ENCODE assay signal across 19 cellular contexts in the genomic region with DNA sequence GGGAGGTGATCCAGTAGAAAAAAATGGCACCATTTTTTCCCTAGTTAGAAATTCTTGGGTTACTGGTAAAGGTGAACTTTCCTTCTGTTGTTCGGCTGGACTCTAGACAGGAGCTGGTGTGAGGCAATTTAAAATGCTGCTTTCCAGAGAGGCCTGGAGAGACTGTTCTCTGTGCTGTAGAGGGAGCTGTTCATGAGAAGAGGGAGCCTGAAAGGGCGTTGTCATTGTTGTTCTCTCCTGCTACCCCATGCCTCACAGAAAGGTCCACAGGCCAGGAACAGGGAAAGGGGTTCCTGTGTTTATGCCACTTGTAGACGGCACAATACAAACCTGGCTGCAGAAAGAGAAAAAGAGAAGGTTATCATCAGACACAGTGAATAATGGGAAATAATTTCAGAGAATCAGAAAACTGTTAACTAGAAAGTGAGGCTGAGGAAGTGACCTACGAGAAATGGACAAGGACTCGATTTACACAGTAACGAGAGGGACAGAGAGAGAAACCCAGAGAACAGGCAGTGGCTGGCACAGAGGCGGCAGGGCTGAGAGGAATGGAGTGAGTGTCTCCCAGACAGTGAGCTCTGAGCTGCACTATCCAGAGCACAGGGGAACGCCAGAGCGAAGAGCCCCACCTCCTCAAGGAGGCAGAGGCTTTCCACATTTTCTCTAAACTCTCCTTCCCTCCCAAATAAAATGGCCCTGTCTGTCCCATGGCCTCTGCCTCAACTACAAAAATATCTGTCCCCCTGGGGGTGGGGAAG.
DNase-seq lines count a peak whose midpoint lies in the region; ATAC-seq, FAIRE-seq and TF ChIP-seq lines count a peak whose summit lies in the region.
"Had no signal": no experiment of that assay in that cellular context is flagged by ENCODE, and none has a peak within 500 bp of the region (broad histone marks: within the 10 kb centered on the region; RNA-seq: fewer than 3 reads in every experiment).

No MANE protein-coding gene starts in this region.

- H3K4me1 ChIP-seq in Caco-2 = no peaks in the 10 kb centered on the region
- H3K4me1 ChIP-seq in IMR-90 (ENCODE audit: control insufficient read depth, insufficient read depth, low read length) = no peaks in the 10 kb centered on the region
- no peaks in the 10 kb centered on the region for H3K4me1 ChIP-seq in keratinocyte (ENCODE audit: control insufficient read depth, extremely low read depth, insufficient read depth, low read length)
- H3K4me1 ChIP-seq: stomach had no signal

- no peak overlapping the region for H3K4me3 Mint-ChIP-seq in Caco-2 (ENCODE audit: unreplicated experiment)
- H3K4me3 Mint-ChIP-seq: activated CD4-positive, alpha-beta memory T cell treated with anti-CD3 and anti-CD28 coated beads, Interleukin-2, amount 10 ng/mL, durations not matched to agents 7 days and 5 days; activated naive CD4-positive, alpha-beta T cell treated with anti-CD3 and anti-CD28 coated beads, Interleukin-2, amount 50 U/mL, for 24 hours had no signal

- dilution Hi-C loops in IMR-90 (cut with HindIII; ENCODE audit: low sequenced_read_pairs, unreplicated experiment) (no loop called here), keratinocyte (cut with MboI; ENCODE audit: extremely low pct_ligation_motif_present, low sequenced_read_pairs) (no loop called here)

- H2AK5ac ChIP-seq in IMR-90 (ENCODE audit: low read depth, low read length) = no peak overlapping the region

- no peaks in the 10 kb centered on the region for H3K4me1 Mint-ChIP-seq in Caco-2 (ENCODE audit: low read depth, unreplicated experiment)
- H3K4me1 Mint-ChIP-seq: activated CD4-positive, alpha-beta memory T cell treated with anti-CD3 and anti-CD28 coated beads, Interleukin-2, amount 10 ng/mL, durations not matched to agents 7 days and 5 days; activated naive CD4-positive, alpha-beta T cell treated with anti-CD3 and anti-CD28 coated beads, Interleukin-2, amount 50 U/mL, for 24 hours had no signal

- H3K27me3 ChIP-seq in Caco-2 (replicated peaks; ENCODE audit: control insufficient read depth, insufficient read depth, low read length) (no peaks in the 10 kb centered on the region), IMR-90 (ENCODE audit: control insufficient read depth, insufficient read depth, low read length) (no peaks in the 10 kb centered on the region), keratinocyte (ENCODE audit: control insufficient read depth, extremely low read depth, insufficient read depth, low read length) (no peaks in the 10 kb centered on the region)

- no peak overlapping the region for H2BK5ac ChIP-seq in IMR-90 (ENCODE audit: low read depth, low read length, poor library complexity, severe bottlenecking)

- H3K4ac ChIP-seq in IMR-90 (ENCODE audit: low read depth, low read length) = no peak overlapping the region

- peaks cover under 1% of the 10 kb centered on the region for H3K36me3 Mint-ChIP-seq in Caco-2 (ENCODE audit: insufficient read depth, unreplicated experiment)
- H3K36me3 Mint-ChIP-seq: activated naive CD4-positive, alpha-beta T cell treated with anti-CD3 and anti-CD28 coated beads, Interleukin-2, amount 50 U/mL, for 24 hours had no signal

- FAIRE-seq in keratinocyte (lab: Jason Lieb, UNC) = no peak
- FAIRE-seq: endothelial cell of umbilical vein had no signal

- POLR2A ChIA-PET in Caco-2 (lab: Charles Lee) (no interaction called here), IMR-90 (lab: Charles Lee; ENCODE audit: unreplicated experiment) (no interaction called here)

- ATAC-seq in IMR-90 (ENCODE audit: low read depth) (0 out of 2 replicates have a peak, but pooled peaks have one; percentile 32), HG03432 (IDR thresholded peaks at IDR 0.05; ENCODE audit: unreplicated experiment) (no peak)
- ATAC-seq: sciatic nerve had no signal

- no peak overlapping the region for H2AK9ac ChIP-seq in IMR-90 (replicated peaks; ENCODE audit: low read depth, low read length, poor library complexity)

- H3K4me3 ChIP-seq in Caco-2 (ENCODE audit: low read depth, low read length) = no peak overlapping the region
- H3K4me3 ChIP-seq in IMR-90 (ENCODE audit: insufficient read depth, low read depth, low read length) = no peak overlapping the region
- H3K4me3 ChIP-seq in choroid plexus epithelial cell (ENCODE audit: low read depth, low read length) = no peak overlapping the region
- no peak overlapping the region for H3K4me3 ChIP-seq in keratinocyte (ENCODE audit: control insufficient read depth in 2 of 3, extremely low read depth in 1 of 3, insufficient read depth in 2 of 3, low read depth in 1 of 3, low read length in 3 of 3)
- H3K4me3 ChIP-seq: coronary artery, stomach had no signal

- H3K56ac ChIP-seq in IMR-90 (ENCODE audit: extremely low read depth, insufficient read depth, low read length) = no peak overlapping the region

- H3K9ac ChIP-seq in IMR-90 (ENCODE audit: low read depth, low read length) (no peak overlapping the region), keratinocyte (ENCODE audit: control insufficient read depth, extremely low read depth, insufficient read depth, low read length) (no peak overlapping the region)

- H2BK20ac ChIP-seq in IMR-90 (ENCODE audit: low read depth, low read length) = no peak overlapping the region

- no peaks in the 10 kb centered on the region for H3K9me3 Mint-ChIP-seq in Caco-2 (ENCODE audit: unreplicated experiment)
- H3K9me3 Mint-ChIP-seq: activated CD4-positive, alpha-beta memory T cell treated with anti-CD3 and anti-CD28 coated beads, Interleukin-2, amount 10 ng/mL, durations not matched to agents 7 days and 5 days; activated naive CD4-positive, alpha-beta T cell treated with anti-CD3 and anti-CD28 coated beads, Interleukin-2, amount 50 U/mL, for 24 hours had no signal

- 32% methylated on average over 3 of the region's 9 CpGs; no CpG with 5 or more reads in 1 of the 2 experiments for WGBS in IMR-90 (ENCODE audit: extremely low coverage in 2 of 2, insufficient read length in 1 of 2), 2 experiments

- no peak overlapping the region for H4K91ac ChIP-seq in IMR-90 (ENCODE audit: insufficient read depth, low read depth, low read length)

- intact Hi-C loops in Caco-2 (cut with micrococcal nuclease; ENCODE audit: unreplicated experiment) = no loop called here
- intact Hi-C loops in IMR-90 (cut with micrococcal nuclease) = no loop called here

- no peak overlapping the region for H2BK15ac ChIP-seq in IMR-90 (ENCODE audit: low read depth, low read length)

- H3K14ac ChIP-seq in IMR-90 (replicated peaks; ENCODE audit: low read depth, low read length) = no peak overlapping the region

- TF ChIP-seq CTCF in Caco-2 (IDR thresholded peaks at IDR 0.05; ENCODE audit: insufficient read depth in 1 of 2, low read depth in 1 of 2, low read length in 1 of 2, severe bottlenecking in 1 of 2, unreplicated experiment in 1 of 2) (peak; percentile 12 to 24), IMR-90 (conservative IDR thresholded peaks at IDR 0.05; ENCODE audit: low read depth, low read length) (no peak), choroid plexus epithelial cell (conservative IDR thresholded peaks at IDR 0.05; ENCODE audit: low read depth, low read length) (peak; percentile 11), keratinocyte (optimal IDR thresholded peaks at IDR 0.05 in 1 of 3, IDR thresholded peaks at IDR 0.05 in 1 of 3, conservative IDR thresholded peaks at IDR 0.05 in 1 of 3; ENCODE audit: extremely low read depth in 1 of 3, insufficient read depth in 2 of 3, low read length in 3 of 3) (peak in 2 of 3 experiments; percentile 8 to 14)

- no peak overlapping the region for H4K5ac ChIP-seq in IMR-90 (ENCODE audit: low read depth, low read length)

- H3K36me3 ChIP-seq in Caco-2 (ENCODE audit: control insufficient read depth, insufficient read depth, low read length) (no peaks in the 10 kb centered on the region), IMR-90 (ENCODE audit: control insufficient read depth, insufficient read depth, low read length) (no peaks in the 10 kb centered on the region), keratinocyte (ENCODE audit: control insufficient read depth in 2 of 2, extremely low read depth in 1 of 2, insufficient read depth in 2 of 2, low read length in 2 of 2) (no peaks in the 10 kb centered on the region)
- H3K36me3 ChIP-seq: stomach had no signal

- no peak overlapping the region for H4K8ac ChIP-seq in IMR-90 (ENCODE audit: low read depth in 2 of 2, low read length in 2 of 2)

- no peaks in the 10 kb centered on the region for H3K79me1 ChIP-seq in IMR-90 (ENCODE audit: low read depth in 1 of 2, low read length in 2 of 2)

- H3K27ac ChIP-seq in IMR-90 (ENCODE audit: insufficient read depth, low read length) (no peak overlapping the region), keratinocyte (ENCODE audit: control insufficient read depth, insufficient read depth, low read length) (no peak overlapping the region)
- H3K27ac ChIP-seq: coronary artery, RWPE1, stomach had no signal

- H3K79me2 ChIP-seq in keratinocyte (ENCODE audit: control insufficient read depth, insufficient read depth, low read length) = no peaks in the 10 kb centered on the region

- peaks cover 7% of the 10 kb centered on the region for H3K27me3 Mint-ChIP-seq in Caco-2 (ENCODE audit: insufficient read depth, unreplicated experiment)

- H4K20me1 ChIP-seq in IMR-90 (ENCODE audit: insufficient read depth, low read length) (no peaks in the 10 kb centered on the region), keratinocyte (ENCODE audit: control insufficient read depth, extremely low read depth, insufficient read depth, low read length) (no peaks in the 10 kb centered on the region)

- H3K4me2 ChIP-seq in IMR-90 (ENCODE audit: low read depth, low read length) = no peak overlapping the region
- no peak overlapping the region for H3K4me2 ChIP-seq in keratinocyte (ENCODE audit: control insufficient read depth, extremely low read depth, insufficient read depth, low read depth, low read length)

- no peaks in the 10 kb centered on the region for H3K9me1 ChIP-seq in IMR-90 (ENCODE audit: insufficient read depth, low read length)
- H3K9me1 ChIP-seq in keratinocyte (ENCODE audit: control insufficient read depth, extremely low read depth, insufficient read depth, low read length) = no peaks in the 10 kb centered on the region

- BruUV-seq in Caco-2 (replicated peaks; lab: Mats Ljungman, UMichigan) = no TSS peak
- no TSS peak for BruUV-seq in IMR-90 (replicated peaks; lab: Mats Ljungman, UMichigan)

- H3K9me3 ChIP-seq in Caco-2 (no peaks in the 10 kb centered on the region; the same call in 1 of the 2 replicates), IMR-90 (ENCODE audit: control insufficient read depth, insufficient read depth, low read length) (no peaks in the 10 kb centered on the region), keratinocyte (ENCODE audit: control insufficient read depth, low read depth, low read length) (no peaks in the 10 kb centered on the region)
- H3K9me3 ChIP-seq: stomach had no signal

- no peak for DNase-seq in Caco-2
- DNase-seq in IMR-90 = no peak
- DNase-seq in choroid plexus epithelial cell (ENCODE audit: low read depth) = no peak
- no peak for DNase-seq in keratinocyte (ENCODE audit: low read depth, low spot score)
- DNase-seq in stimulated activated CD4-positive, alpha-beta T cell treated with anti-CD3 and anti-CD28 coated beads, Interleukin-1b, Interleukin-23, amount 100 ng/mL, for 48 hours = no peak
- DNase-seq in NCI-H510A treated with DMSO at 0.1 percent for 48 hours (lab: John Stamatoyannopoulos, UW) = no peak
- DNase-seq: activated CD4-positive, alpha-beta memory T cell treated with anti-CD3 and anti-CD28 coated beads, Interleukin-2, amount 10 ng/mL, durations not matched to agents 7 days and 5 days; activated T-cell treated with anti-CD3 and anti-CD28 coated beads, Interleukin-2, amount 50 U/mL, for 1 hour; foreskin melanocyte; NCI-H1417 treated with DMSO at 0.1 percent for 48 hours; NCI-H2171 treated with DMSO at 0.1 percent for 48 hours; nucleus accumbens; stomach had no signal

- in situ Hi-C loops in IMR-90 (cut with MboI; ENCODE audit: low sequenced_read_pairs) = no loop called here

- H2AFZ ChIP-seq in IMR-90 (replicated peaks; ENCODE audit: low read length, poor library complexity) (no peak overlapping the region), keratinocyte (ENCODE audit: control insufficient read depth, low read length) (no peak overlapping the region)

- H2BK120ac ChIP-seq in IMR-90 (ENCODE audit: low read depth, low read length) = no peak overlapping the region

- H3K23ac ChIP-seq in IMR-90 (ENCODE audit: low read depth, low read length) = no peak overlapping the region

- CTCF ChIA-PET in Caco-2 (lab: Charles Lee) = no interaction called here
- CTCF ChIA-PET in IMR-90 (lab: Yijun Ruan, JAX) = interaction anchor here (1.5 to 1.8 kb wide), 2 partner anchors 16 to 17 kb away, joined by 3 to 9 read pairs; no protein-coding TSS in a partner anchor

- H3K18ac ChIP-seq in IMR-90 (ENCODE audit: low read depth, low read length) = no peak overlapping the region

- no peak overlapping the region for H3K27ac Mint-ChIP-seq in Caco-2 (ENCODE audit: unreplicated experiment)
- H3K27ac Mint-ChIP-seq: activated CD4-positive, alpha-beta memory T cell treated with anti-CD3 and anti-CD28 coated beads, Interleukin-2, amount 10 ng/mL, durations not matched to agents 7 days and 5 days; activated naive CD4-positive, alpha-beta T cell treated with anti-CD3 and anti-CD28 coated beads, Interleukin-2, amount 50 U/mL, for 24 hours had no signal

- no peak for TF ChIP-seq RAD21 in IMR-90 (IDR thresholded peaks at IDR 0.05; ENCODE audit: low read length)

- no peak for TF ChIP-seq POLR2A in IMR-90 (IDR thresholded peaks at IDR 0.05; ENCODE audit: low read depth, low read length)
